22 cellular contexts compared by ENCODE assay signal in the genomic region with DNA sequence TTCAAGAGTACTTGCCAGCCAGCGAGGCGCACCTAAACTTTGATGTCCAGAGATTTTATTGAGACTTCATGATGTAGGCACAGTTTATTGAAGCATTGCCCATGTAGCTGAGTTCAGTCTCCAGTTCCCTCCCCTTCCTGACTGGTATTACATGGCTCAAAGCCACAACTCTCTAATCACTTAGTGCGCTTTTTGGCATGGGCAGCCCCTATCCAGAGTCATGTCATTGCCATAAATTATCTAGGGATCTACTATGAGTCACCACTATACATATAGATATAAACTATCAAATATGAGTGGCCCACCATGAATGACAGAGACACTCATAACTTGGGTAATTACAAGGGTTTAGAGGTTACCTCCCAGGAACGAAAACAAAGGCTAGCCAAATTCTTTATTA.
"Had no signal": no experiment of that assay in that cellular context is flagged by ENCODE, and none has a peak within 500 bp of the region (broad histone marks: within the 10 kb centered on the region; RNA-seq: fewer than 3 reads in every experiment).

No MANE protein-coding gene starts in this region.

- H3K4me3 ChIP-seq: esophagus squamous epithelium, pancreas, psoas muscle, tibial nerve had no signal

- H3K4me1 Mint-ChIP-seq: activated B cell treated with CpG ODN at 0.5 μM for 24 hours, nephron progenitor cell had no signal

- H3K27me3 Mint-ChIP-seq: activated B cell treated with CpG ODN at 0.5 μM for 24 hours had no signal

- ATAC-seq: left lobe of liver, pancreas, psoas muscle had no signal

- H3K27ac Mint-ChIP-seq: activated B cell treated with CpG ODN at 0.5 μM for 24 hours, nephron progenitor cell had no signal

- H3K4me1 ChIP-seq: esophagus squamous epithelium, pancreas, psoas muscle, tibial nerve had no signal

- H3K4me3 Mint-ChIP-seq: activated B cell treated with CpG ODN at 0.5 μM for 24 hours, nephron progenitor cell had no signal

- DNase-seq: activated B cell treated with CpG ODN at 0.5 μM for 24 hours; activated CD4-positive, alpha-beta T cell treated with anti-CD3 and anti-CD28 coated beads for 4 hours; activated CD4-positive, alpha-beta T cell treated with anti-CD3 and anti-CD28 coated beads, Interleukin-2, amount 50 U/mL, for 4 hours; activated CD8-positive, alpha-beta memory T cell treated with anti-CD3 and anti-CD28 coated beads for 24 hours; activated gamma-delta T cell; activated naive CD4-positive, alpha-beta T cell treated with anti-CD3 and anti-CD28 coated beads, Interleukin-2, amount 50 U/mL, for 16 hours; amygdala; caudate nucleus; cortex of kidney; esophagus squamous epithelium; foreskin melanocyte; kidney glomerular epithelial cell; mesendoderm; nephron progenitor cell; pancreas; psoas muscle; stimulated activated CD4-positive, alpha-beta T cell treated with anti-CD3 and anti-CD28 coated beads, Interleukin-15, amount 100 ng/mL, for 24 hours; stimulated activated CD4-positive, alpha-beta T cell treated with anti-CD3 and anti-CD28 coated beads, Interleukin-2, amount 100 ng/mL, for 24 hours; stimulated activated naive CD4-positive, alpha-beta T cell; T-helper 2 cell had no signal

- H3K27ac ChIP-seq: esophagus squamous epithelium, pancreas, psoas muscle, tibial nerve had no signal

- H3K27me3 ChIP-seq: esophagus squamous epithelium, pancreas, tibial nerve had no signal

- FAIRE-seq: pancreas had no signal
